1 cellular context compared by ENCODE assay signal in genomic region chr10:79166312-79166721, GRCh38.
TF ChIP-seq lines count a peak whose summit lies in the region.

No MANE protein-coding gene starts in this region.

TF ChIP-seq in H1, 55 proteins besides CTCF, POLR2A, EP300 and RAD21:
- TF ChIP-seq SP4 (IDR thresholded peaks at IDR 0.05; ENCODE audit: low read length) (no peak), CBX5 (IDR thresholded peaks at IDR 0.05; ENCODE audit: low read depth, low read length) (no peak), TBP (IDR thresholded peaks at IDR 0.05; ENCODE audit: low read depth, low read length) (no peak), ZNF274 (IDR thresholded peaks at IDR 0.05; ENCODE audit: borderline replicate concordance, extremely low read depth, low read length) (no peak), RFX5 (IDR thresholded peaks at IDR 0.05; ENCODE audit: borderline replicate concordance, low read depth, low read length) (no peak), POLR2AphosphoS5 (IDR thresholded peaks at IDR 0.05; ENCODE audit: low read depth, low read length) (no peak), YY1 (IDR thresholded peaks at IDR 0.05; ENCODE audit: low read depth, low read length) (no peak), HDAC6 (IDR thresholded peaks at IDR 0.05; ENCODE audit: low read depth, low read length) (no peak), HDAC2 (IDR thresholded peaks at IDR 0.05; ENCODE audit: borderline replicate concordance in 1 of 2, low read depth in 2 of 2, low read length in 2 of 2) (no peak), TAF1 (IDR thresholded peaks at IDR 0.05; ENCODE audit: low read depth, low read length) (no peak)
- TF ChIP-seq, protein P1, sequence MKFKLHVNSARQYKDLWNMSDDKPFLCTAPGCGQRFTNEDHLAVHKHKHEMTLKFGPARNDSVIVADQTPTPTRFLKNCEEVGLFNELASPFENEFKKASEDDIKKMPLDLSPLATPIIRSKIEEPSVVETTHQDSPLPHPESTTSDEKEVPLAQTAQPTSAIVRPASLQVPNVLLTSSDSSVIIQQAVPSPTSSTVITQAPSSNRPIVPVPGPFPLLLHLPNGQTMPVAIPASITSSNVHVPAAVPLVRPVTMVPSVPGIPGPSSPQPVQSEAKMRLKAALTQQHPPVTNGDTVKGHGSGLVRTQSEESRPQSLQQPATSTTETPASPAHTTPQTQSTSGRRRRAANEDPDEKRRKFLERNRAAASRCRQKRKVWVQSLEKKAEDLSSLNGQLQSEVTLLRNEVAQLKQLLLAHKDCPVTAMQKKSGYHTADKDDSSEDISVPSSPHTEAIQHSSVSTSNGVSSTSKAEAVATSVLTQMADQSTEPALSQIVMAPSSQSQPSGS (IDR thresholded peaks at IDR 0.05; ENCODE audit: low read length), result no peak
